1 cellular context compared by ENCODE assay signal in the genomic region with DNA sequence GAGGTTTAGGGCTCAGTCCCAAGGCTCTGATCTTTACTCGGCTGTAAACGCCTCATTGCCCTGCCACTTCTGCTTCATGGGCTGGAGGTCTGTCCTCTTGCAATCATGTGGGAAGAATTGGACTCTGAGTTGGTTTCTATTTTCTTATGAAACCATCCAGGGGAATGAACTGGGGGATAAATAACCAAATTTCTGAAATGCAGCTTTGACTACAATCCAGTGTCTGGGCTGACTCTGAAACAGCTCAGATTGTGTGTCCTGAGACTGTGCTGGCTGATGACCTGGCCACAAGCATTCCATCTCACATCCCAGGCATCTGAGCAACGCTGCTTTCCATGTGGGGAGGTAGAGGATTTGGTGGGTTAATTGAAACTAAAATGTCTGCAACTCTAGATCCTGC.
TF ChIP-seq lines count a peak whose summit lies in the region.

No MANE protein-coding gene starts in this region.

TF ChIP-seq in A549, 52 proteins besides CTCF, POLR2A, EP300 and RAD21 (continued from another document):
- TF ChIP-seq, protein P1, sequence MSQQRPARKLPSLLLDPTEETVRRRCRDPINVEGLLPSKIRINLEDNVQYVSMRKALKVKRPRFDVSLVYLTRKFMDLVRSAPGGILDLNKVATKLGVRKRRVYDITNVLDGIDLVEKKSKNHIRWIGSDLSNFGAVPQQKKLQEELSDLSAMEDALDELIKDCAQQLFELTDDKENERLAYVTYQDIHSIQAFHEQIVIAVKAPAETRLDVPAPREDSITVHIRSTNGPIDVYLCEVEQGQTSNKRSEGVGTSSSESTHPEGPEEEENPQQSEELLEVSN (IDR thresholded peaks at IDR 0.05; ENCODE audit: borderline replicate concordance, low read depth), result no peak
- TF ChIP-seq RFX5 (IDR thresholded peaks at IDR 0.05) (no peak), RNF2 (IDR thresholded peaks at IDR 0.05; ENCODE audit: borderline replicate concordance, low read depth) (no peak)
